Comparison of ENCODE assay signal across 2 cellular contexts in the genomic region with DNA sequence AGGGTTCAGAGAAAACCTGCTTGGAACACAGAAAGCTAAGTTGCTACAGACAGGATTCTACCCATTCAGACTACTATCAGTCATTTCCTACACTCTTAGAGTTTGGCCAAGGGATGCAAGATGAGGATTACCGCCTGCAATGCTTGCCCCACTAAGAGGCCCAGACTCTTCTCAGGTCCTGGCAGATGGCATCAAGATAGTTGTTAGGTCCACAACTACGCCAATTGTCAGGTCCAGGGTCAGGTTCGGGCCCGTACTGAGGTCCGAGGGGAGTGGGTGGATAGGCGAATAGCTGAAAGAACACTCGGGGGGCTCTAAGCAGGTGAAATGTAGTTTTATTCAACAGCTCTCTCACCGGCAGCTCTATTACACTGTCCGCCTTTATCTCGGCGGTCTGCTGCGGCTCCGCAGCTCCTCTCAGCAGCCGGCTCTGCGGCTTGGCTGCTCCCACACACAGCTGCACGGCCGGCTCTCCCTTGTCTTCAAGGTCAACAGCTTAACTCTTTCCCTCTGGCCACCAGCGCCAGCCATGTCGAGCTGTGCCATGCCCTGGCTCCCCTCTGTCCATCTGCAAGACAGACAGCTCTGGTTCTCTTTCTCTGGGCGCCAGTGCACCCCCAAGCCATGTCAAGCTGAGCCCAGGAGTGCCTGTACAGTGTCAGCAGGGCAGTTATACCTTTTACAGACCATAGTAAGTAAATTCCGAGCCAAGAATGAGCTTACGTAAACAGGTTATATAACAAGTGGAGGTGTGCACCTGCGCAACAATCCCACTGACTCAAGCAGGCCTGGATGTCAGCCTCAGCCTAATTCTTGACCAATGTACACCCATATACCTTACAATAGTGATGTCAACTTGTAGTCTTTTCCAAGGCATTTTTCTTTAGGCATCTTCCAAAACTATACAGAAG.
A peak's percentile ranks its signal among the peaks of the same experiment; 100 is the strongest.
TF ChIP-seq lines count a peak whose summit lies in the region.

No MANE protein-coding gene starts in this region.

TF ChIP-seq in GM23338, 12 proteins besides CTCF, POLR2A, EP300 and RAD21:
- TF ChIP-seq STAT1 (IDR thresholded peaks at IDR 0.05; ENCODE audit: unreplicated experiment) (no peak), EZH2phosphoT487 (IDR thresholded peaks at IDR 0.05; ENCODE audit: unreplicated experiment) (no peak)

TF ChIP-seq in HepG2, 621 proteins besides CTCF, POLR2A, EP300 and RAD21 (continues in another document):
- no peak for TF ChIP-seq ZNF460 (CRISPR knock-in tag; IDR thresholded peaks at IDR 0.05; ENCODE audit: borderline replicate concordance)
- no peak for TF ChIP-seq TBL1XR1 (IDR thresholded peaks at IDR 0.05; ENCODE audit: borderline replicate concordance, low read length, partially characterized antibody)
- TF ChIP-seq, protein P1, sequence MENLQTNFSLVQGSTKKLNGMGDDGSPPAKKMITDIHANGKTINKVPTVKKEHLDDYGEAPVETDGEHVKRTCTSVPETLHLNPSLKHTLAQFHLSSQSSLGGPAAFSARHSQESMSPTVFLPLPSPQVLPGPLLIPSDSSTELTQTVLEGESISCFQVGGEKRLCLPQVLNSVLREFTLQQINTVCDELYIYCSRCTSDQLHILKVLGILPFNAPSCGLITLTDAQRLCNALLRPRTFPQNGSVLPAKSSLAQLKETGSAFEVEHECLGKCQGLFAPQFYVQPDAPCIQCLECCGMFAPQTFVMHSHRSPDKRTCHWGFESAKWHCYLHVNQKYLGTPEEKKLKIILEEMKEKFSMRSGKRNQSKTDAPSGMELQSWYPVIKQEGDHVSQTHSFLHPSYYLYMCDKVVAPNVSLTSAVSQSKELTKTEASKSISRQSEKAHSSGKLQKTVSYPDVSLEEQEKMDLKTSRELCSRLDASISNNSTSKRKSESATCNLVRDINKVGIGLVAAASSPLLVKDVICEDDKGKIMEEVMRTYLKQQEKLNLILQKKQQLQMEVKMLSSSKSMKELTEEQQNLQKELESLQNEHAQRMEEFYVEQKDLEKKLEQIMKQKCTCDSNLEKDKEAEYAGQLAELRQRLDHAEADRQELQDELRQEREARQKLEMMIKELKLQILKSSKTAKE (CRISPR knock-in tag; IDR thresholded peaks at IDR 0.05; ENCODE audit: borderline replicate concordance): no peak
- no peak for TF ChIP-seq ZNF337 (CRISPR knock-in tag; IDR thresholded peaks at IDR 0.05; ENCODE audit: borderline replicate concordance, low read depth)
- no peak for TF ChIP-seq ZKSCAN8 (CRISPR knock-in tag; IDR thresholded peaks at IDR 0.05; ENCODE audit: borderline replicate concordance)
- TF ChIP-seq CHCHD3 (CRISPR knock-in tag; IDR thresholded peaks at IDR 0.05): no peak
- TF ChIP-seq, protein P2, sequence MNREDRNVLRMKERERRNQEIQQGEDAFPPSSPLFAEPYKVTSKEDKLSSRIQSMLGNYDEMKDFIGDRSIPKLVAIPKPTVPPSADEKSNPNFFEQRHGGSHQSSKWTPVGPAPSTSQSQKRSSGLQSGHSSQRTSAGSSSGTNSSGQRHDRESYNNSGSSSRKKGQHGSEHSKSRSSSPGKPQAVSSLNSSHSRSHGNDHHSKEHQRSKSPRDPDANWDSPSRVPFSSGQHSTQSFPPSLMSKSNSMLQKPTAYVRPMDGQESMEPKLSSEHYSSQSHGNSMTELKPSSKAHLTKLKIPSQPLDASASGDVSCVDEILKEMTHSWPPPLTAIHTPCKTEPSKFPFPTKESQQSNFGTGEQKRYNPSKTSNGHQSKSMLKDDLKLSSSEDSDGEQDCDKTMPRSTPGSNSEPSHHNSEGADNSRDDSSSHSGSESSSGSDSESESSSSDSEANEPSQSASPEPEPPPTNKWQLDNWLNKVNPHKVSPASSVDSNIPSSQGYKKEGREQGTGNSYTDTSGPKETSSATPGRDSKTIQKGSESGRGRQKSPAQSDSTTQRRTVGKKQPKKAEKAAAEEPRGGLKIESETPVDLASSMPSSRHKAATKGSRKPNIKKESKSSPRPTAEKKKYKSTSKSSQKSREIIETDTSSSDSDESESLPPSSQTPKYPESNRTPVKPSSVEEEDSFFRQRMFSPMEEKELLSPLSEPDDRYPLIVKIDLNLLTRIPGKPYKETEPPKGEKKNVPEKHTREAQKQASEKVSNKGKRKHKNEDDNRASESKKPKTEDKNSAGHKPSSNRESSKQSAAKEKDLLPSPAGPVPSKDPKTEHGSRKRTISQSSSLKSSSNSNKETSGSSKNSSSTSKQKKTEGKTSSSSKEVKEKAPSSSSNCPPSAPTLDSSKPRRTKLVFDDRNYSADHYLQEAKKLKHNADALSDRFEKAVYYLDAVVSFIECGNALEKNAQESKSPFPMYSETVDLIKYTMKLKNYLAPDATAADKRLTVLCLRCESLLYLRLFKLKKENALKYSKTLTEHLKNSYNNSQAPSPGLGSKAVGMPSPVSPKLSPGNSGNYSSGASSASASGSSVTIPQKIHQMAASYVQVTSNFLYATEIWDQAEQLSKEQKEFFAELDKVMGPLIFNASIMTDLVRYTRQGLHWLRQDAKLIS (CRISPR knock-in tag; IDR thresholded peaks at IDR 0.05): no peak
- no peak for TF ChIP-seq CBX1 (IDR thresholded peaks at IDR 0.05; ENCODE audit: low read depth)
- TF ChIP-seq NAIF1 (CRISPR knock-in tag; IDR thresholded peaks at IDR 0.05; ENCODE audit: borderline replicate concordance): no peak
- TF ChIP-seq, protein P3, sequence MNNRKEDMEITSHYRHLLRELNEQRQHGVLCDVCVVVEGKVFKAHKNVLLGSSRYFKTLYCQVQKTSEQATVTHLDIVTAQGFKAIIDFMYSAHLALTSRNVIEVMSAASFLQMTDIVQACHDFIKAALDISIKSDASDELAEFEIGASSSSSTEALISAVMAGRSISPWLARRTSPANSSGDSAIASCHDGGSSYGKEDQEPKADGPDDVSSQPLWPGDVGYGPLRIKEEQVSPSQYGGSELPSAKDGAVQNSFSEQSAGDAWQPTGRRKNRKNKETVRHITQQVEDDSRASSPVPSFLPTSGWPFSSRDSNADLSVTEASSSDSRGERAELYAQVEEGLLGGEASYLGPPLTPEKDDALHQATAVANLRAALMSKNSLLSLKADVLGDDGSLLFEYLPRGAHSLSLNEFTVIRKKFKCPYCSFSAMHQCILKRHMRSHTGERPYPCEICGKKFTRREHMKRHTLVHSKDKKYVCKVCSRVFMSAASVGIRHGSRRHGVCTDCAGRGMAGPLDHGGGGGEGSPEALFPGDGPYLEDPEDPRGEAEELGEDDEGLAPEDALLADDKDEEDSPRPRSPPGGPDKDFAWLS (CRISPR knock-in tag; IDR thresholded peaks at IDR 0.05; ENCODE audit: borderline replicate concordance): no peak
- TF ChIP-seq FOXA1 (IDR thresholded peaks at IDR 0.05): no peak
- TF ChIP-seq FOXA1 (CRISPR knock-in tag; IDR thresholded peaks at IDR 0.05): 0 out of 2 replicates have a peak, but pooled peaks have one; percentile 21
- TF ChIP-seq ZNF44 (CRISPR knock-in tag; IDR thresholded peaks at IDR 0.05): no peak
- TF ChIP-seq, protein P4, sequence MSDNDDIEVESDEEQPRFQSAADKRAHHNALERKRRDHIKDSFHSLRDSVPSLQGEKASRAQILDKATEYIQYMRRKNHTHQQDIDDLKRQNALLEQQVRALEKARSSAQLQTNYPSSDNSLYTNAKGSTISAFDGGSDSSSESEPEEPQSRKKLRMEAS (IDR thresholded peaks at IDR 0.05): no peak
- TF ChIP-seq HNF4A (CRISPR knock-in tag; IDR thresholded peaks at IDR 0.05): no peak
- TF ChIP-seq ZSCAN31 (CRISPR knock-in tag; IDR thresholded peaks at IDR 0.05; ENCODE audit: low read depth): peak; percentile 100
- no peak for TF ChIP-seq EZH2 (conservative IDR thresholded peaks at IDR 0.05; ENCODE audit: low read depth, low read length)
- TF ChIP-seq, protein P5, sequence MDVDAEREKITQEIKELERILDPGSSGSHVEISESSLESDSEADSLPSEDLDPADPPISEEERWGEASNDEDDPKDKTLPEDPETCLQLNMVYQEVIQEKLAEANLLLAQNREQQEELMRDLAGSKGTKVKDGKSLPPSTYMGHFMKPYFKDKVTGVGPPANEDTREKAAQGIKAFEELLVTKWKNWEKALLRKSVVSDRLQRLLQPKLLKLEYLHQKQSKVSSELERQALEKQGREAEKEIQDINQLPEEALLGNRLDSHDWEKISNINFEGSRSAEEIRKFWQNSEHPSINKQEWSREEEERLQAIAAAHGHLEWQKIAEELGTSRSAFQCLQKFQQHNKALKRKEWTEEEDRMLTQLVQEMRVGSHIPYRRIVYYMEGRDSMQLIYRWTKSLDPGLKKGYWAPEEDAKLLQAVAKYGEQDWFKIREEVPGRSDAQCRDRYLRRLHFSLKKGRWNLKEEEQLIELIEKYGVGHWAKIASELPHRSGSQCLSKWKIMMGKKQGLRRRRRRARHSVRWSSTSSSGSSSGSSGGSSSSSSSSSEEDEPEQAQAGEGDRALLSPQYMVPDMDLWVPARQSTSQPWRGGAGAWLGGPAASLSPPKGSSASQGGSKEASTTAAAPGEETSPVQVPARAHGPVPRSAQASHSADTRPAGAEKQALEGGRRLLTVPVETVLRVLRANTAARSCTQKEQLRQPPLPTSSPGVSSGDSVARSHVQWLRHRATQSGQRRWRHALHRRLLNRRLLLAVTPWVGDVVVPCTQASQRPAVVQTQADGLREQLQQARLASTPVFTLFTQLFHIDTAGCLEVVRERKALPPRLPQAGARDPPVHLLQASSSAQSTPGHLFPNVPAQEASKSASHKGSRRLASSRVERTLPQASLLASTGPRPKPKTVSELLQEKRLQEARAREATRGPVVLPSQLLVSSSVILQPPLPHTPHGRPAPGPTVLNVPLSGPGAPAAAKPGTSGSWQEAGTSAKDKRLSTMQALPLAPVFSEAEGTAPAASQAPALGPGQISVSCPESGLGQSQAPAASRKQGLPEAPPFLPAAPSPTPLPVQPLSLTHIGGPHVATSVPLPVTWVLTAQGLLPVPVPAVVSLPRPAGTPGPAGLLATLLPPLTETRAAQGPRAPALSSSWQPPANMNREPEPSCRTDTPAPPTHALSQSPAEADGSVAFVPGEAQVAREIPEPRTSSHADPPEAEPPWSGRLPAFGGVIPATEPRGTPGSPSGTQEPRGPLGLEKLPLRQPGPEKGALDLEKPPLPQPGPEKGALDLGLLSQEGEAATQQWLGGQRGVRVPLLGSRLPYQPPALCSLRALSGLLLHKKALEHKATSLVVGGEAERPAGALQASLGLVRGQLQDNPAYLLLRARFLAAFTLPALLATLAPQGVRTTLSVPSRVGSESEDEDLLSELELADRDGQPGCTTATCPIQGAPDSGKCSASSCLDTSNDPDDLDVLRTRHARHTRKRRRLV (CRISPR knock-in tag; IDR thresholded peaks at IDR 0.05): no peak
- TF ChIP-seq ZNF850 (CRISPR knock-in tag; conservative IDR thresholded peaks at IDR 0.05): no peak
- TF ChIP-seq, protein P6, sequence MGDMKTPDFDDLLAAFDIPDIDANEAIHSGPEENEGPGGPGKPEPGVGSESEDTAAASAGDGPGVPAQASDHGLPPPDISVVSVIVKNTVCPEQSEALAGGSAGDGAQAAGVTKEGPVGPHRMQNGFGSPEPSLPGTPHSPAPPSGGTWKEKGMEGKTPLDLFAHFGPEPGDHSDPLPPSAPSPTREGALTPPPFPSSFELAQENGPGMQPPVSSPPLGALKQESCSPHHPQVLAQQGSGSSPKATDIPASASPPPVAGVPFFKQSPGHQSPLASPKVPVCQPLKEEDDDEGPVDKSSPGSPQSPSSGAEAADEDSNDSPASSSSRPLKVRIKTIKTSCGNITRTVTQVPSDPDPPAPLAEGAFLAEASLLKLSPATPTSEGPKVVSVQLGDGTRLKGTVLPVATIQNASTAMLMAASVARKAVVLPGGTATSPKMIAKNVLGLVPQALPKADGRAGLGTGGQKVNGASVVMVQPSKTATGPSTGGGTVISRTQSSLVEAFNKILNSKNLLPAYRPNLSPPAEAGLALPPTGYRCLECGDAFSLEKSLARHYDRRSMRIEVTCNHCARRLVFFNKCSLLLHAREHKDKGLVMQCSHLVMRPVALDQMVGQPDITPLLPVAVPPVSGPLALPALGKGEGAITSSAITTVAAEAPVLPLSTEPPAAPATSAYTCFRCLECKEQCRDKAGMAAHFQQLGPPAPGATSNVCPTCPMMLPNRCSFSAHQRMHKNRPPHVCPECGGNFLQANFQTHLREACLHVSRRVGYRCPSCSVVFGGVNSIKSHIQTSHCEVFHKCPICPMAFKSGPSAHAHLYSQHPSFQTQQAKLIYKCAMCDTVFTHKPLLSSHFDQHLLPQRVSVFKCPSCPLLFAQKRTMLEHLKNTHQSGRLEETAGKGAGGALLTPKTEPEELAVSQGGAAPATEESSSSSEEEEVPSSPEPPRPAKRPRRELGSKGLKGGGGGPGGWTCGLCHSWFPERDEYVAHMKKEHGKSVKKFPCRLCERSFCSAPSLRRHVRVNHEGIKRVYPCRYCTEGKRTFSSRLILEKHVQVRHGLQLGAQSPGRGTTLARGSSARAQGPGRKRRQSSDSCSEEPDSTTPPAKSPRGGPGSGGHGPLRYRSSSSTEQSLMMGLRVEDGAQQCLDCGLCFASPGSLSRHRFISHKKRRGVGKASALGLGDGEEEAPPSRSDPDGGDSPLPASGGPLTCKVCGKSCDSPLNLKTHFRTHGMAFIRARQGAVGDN (CRISPR knock-in tag; IDR thresholded peaks at IDR 0.05): peak; percentile 14; the same call in 1 of the 2 replicates
- TF ChIP-seq SP1 (IDR thresholded peaks at IDR 0.05): no peak
- no peak for TF ChIP-seq SP1 (CRISPR knock-in tag; IDR thresholded peaks at IDR 0.05)
- TF ChIP-seq ARID2 (CRISPR knock-in tag; IDR thresholded peaks at IDR 0.05; ENCODE audit: borderline replicate concordance): no peak
- TF ChIP-seq, protein P7, sequence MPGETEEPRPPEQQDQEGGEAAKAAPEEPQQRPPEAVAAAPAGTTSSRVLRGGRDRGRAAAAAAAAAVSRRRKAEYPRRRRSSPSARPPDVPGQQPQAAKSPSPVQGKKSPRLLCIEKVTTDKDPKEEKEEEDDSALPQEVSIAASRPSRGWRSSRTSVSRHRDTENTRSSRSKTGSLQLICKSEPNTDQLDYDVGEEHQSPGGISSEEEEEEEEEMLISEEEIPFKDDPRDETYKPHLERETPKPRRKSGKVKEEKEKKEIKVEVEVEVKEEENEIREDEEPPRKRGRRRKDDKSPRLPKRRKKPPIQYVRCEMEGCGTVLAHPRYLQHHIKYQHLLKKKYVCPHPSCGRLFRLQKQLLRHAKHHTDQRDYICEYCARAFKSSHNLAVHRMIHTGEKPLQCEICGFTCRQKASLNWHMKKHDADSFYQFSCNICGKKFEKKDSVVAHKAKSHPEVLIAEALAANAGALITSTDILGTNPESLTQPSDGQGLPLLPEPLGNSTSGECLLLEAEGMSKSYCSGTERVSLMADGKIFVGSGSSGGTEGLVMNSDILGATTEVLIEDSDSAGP (CRISPR knock-in tag; IDR thresholded peaks at IDR 0.05; ENCODE audit: borderline replicate concordance): no peak
- TF ChIP-seq, protein P8, sequence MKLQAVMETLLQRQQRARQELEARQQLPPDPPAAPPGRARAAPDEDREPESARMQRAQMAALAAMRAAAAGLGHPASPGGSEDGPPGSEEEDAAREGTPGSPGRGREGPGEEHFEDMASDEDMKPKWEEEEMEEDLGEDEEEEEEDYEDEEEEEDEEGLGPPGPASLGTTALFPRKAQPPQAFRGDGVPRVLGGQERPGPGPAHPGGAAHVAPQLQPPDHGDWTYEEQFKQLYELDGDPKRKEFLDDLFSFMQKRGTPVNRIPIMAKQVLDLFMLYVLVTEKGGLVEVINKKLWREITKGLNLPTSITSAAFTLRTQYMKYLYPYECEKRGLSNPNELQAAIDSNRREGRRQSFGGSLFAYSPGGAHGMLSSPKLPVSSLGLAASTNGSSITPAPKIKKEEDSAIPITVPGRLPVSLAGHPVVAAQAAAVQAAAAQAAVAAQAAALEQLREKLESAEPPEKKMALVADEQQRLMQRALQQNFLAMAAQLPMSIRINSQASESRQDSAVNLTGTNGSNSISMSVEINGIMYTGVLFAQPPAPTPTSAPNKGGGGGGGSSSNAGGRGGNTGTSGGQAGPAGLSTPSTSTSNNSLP (IDR thresholded peaks at IDR 0.05; ENCODE audit: low read depth, low read length): no peak
- TF ChIP-seq TCF7L2 (IDR thresholded peaks at IDR 0.05; ENCODE audit: low read depth, low read length): no peak
- no peak for TF ChIP-seq HOXA9 (CRISPR knock-in tag; IDR thresholded peaks at IDR 0.05; ENCODE audit: borderline replicate concordance)
- TF ChIP-seq, protein P9, sequence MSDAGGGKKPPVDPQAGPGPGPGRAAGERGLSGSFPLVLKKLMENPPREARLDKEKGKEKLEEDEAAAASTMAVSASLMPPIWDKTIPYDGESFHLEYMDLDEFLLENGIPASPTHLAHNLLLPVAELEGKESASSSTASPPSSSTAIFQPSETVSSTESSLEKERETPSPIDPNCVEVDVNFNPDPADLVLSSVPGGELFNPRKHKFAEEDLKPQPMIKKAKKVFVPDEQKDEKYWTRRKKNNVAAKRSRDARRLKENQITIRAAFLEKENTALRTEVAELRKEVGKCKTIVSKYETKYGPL (CRISPR knock-in tag; IDR thresholded peaks at IDR 0.05): no peak; the same call in 1 of the 2 replicates
